ENCODE assay signal across 1 cellular context in the genomic region with DNA sequence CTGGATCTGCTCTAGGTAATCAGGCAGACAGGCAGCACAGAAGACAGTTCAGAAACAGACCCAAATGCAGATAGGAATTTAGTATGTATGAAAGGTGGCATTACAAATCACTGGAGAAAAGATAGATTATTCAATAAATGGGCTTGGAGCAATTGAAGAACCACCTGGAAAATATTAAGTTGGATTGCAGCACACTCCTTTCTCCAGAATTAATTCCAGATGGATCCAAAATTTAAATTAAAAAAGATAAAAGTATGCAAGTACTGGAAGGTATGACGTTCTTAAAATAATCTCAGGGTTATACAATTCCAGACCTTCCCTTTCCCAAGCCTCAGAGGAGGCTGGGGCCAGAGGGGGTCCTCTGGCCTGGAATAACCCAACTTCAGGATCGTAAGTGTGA.
TF ChIP-seq lines count a peak whose summit lies in the region.

No MANE protein-coding gene starts in this region.

TF ChIP-seq in HEK293, 187 proteins besides CTCF, POLR2A, EP300 and RAD21:
- TF ChIP-seq SCRT1 (tag by site-specific recombination; IDR thresholded peaks at IDR 0.05; ENCODE audit: borderline replicate concordance) (0 out of 2 replicates have a peak, but pooled peaks have one; percentile 26), ZFP37 (tag by site-specific recombination; IDR thresholded peaks at IDR 0.05) (no peak), ZNF174 (tag by site-specific recombination; IDR thresholded peaks at IDR 0.05) (no peak), GLIS1 (tag by site-specific recombination; IDR thresholded peaks at IDR 0.05) (no peak), ZNF335 (tag by site-specific recombination; conservative IDR thresholded peaks at IDR 0.05) (0 out of 2 replicates have a peak, but pooled peaks have one; percentile 12)
- TF ChIP-seq, protein P1, sequence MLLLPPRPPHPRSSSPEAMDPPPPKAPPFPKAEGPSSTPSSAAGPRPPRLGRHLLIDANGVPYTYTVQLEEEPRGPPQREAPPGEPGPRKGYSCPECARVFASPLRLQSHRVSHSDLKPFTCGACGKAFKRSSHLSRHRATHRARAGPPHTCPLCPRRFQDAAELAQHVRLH (tag by site-specific recombination; IDR thresholded peaks at IDR 0.05), result no peak
